Comparison of ENCODE assay signal across 1 cellular context in the genomic region with DNA sequence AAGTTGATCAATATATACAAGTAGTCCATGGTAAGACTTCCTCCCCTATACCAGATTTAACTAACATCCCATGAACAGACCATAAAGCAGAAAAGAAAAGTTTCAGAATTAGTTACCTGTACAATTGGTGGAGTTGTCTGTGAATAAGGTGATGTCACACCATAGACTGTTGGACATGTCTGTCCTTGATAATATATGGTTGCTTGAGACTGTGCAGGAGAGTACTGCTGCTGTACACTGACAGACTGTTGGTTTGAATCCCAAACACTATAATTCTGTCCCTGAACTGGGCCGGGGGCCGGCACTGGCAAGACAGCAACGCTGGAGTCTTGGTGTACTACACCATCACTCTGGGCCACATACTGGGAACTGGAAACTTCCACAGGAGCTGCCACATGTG.
TF ChIP-seq lines count a peak whose summit lies in the region.

No MANE protein-coding gene starts in this region.

TF ChIP-seq in HCT116, 20 proteins besides CTCF, POLR2A, EP300 and RAD21 (continued from another document):
- TF ChIP-seq REST (IDR thresholded peaks at IDR 0.05; ENCODE audit: low read depth) = no peak
- no peak for TF ChIP-seq SRF (IDR thresholded peaks at IDR 0.05; ENCODE audit: low read depth)
- no peak for TF ChIP-seq EZH2 (IDR thresholded peaks at IDR 0.05)
TF ChIP-seq in HCT116: peak in this region for 0.
